Comparison of ENCODE assay signal across 23 cellular contexts in the genomic region with DNA sequence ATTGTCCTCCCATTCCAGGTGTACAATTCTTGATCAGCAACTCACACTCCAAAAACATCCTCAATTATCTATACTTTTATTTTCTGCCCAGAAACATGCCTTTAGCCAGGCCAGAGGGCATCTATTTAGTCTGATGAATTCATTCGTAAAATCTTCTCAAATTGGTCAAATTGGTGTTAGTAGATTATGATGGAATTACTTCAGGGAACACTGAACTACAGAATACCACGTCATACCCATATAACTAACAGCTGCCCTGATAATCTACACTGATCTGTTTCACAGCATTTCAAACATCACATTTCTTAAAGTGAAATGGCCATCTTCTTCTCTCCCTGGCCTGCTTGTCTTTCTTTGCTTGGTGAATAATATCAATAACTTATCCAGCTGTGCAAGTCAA.
DNase-seq lines count a peak whose midpoint lies in the region; ATAC-seq and TF ChIP-seq lines count a peak whose summit lies in the region.
"Had no signal": no experiment of that assay in that cellular context is flagged by ENCODE, and none has a peak within 500 bp of the region (broad histone marks: within the 10 kb centered on the region; RNA-seq: fewer than 3 reads in every experiment).

No MANE protein-coding gene starts in this region.

- H3K4me3 Mint-ChIP-seq in neural progenitor cell (no peak overlapping the region), chondrocyte (ENCODE audit: unreplicated experiment) (no peak overlapping the region)
- H3K4me3 Mint-ChIP-seq in CD4-positive, alpha-beta T cell, result no peak overlapping the region
- H3K4me3 Mint-ChIP-seq: B cell; CD4-positive, alpha-beta memory T cell; CD8-positive, alpha-beta memory T cell had no signal

- H3K27ac Mint-ChIP-seq in neural progenitor cell (no peak overlapping the region), chondrocyte (ENCODE audit: unreplicated experiment) (no peak overlapping the region)
- H3K27ac Mint-ChIP-seq in CD4-positive, alpha-beta T cell, result no peak overlapping the region
- H3K27ac Mint-ChIP-seq: B cell; CD4-positive, alpha-beta memory T cell; CD8-positive, alpha-beta memory T cell had no signal

- H3K79me1 ChIP-seq in trophoblast cell (ENCODE audit: low read length), result no peaks in the 10 kb centered on the region

- CTCF ChIA-PET in CD4-positive, alpha-beta T cell (lab: Charles Lee), result no interaction called here

- H3K4me1 Mint-ChIP-seq in neural progenitor cell, result peaks cover 20% of the 10 kb centered on the region
- H3K4me1 Mint-ChIP-seq in chondrocyte (ENCODE audit: low read depth), result no peaks in the 10 kb centered on the region
- no peaks in the 10 kb centered on the region for H3K4me1 Mint-ChIP-seq in CD4-positive, alpha-beta T cell (ENCODE audit: low read depth)
- H3K4me1 Mint-ChIP-seq: B cell; CD4-positive, alpha-beta memory T cell; CD8-positive, alpha-beta memory T cell had no signal

- H3K27me3 ChIP-seq in SJCRH30, result no peaks in the 10 kb centered on the region
- no peaks in the 10 kb centered on the region for H3K27me3 ChIP-seq in neural progenitor cell
- no peaks in the 10 kb centered on the region for H3K27me3 ChIP-seq in trophoblast cell (ENCODE audit: insufficient read depth, low read length)
- H3K27me3 ChIP-seq in CD4-positive, alpha-beta T cell (ENCODE audit: control insufficient read depth, insufficient read depth, low read length), result no peaks in the 10 kb centered on the region
- no peaks in the 10 kb centered on the region for H3K27me3 ChIP-seq in osteoblast (ENCODE audit: insufficient read depth, low read length)
- H3K27me3 ChIP-seq: BLaER1 treated with 17β-estradiol and CSF1 and Interleukin-3, amounts not matched to agents 10 nM and 100 nM had no signal

- H3K14ac ChIP-seq in trophoblast cell (ENCODE audit: low read length), result no peak overlapping the region

- H2AFZ ChIP-seq in neural progenitor cell (replicated peaks), result peak overlapping the region; percentile 2
- no peak overlapping the region for H2AFZ ChIP-seq in trophoblast cell (ENCODE audit: insufficient read depth, low read length, poor library complexity)
- H2AFZ ChIP-seq in osteoblast (ENCODE audit: low read length), result no peak overlapping the region

- H2BK5ac ChIP-seq in trophoblast cell (ENCODE audit: low read depth, low read length, poor library complexity), result no peak overlapping the region

- no peak overlapping the region for H2AK5ac ChIP-seq in trophoblast cell (ENCODE audit: low read length)

- peak overlapping the region; percentile 58 for H3K27ac ChIP-seq in 22Rv1
- H3K27ac ChIP-seq in SJCRH30, result peak overlapping the region; percentile 58; the same call in 1 of the 2 replicates
- no peak overlapping the region for H3K27ac ChIP-seq in neural progenitor cell
- H3K27ac ChIP-seq in trophoblast cell (ENCODE audit: low read depth, low read length), result no peak overlapping the region
- no peak overlapping the region for H3K27ac ChIP-seq in CD4-positive, alpha-beta T cell (ENCODE audit: low read depth, low read length)
- no peak overlapping the region for H3K27ac ChIP-seq in osteoblast (ENCODE audit: low read depth, low read length)
- H3K27ac ChIP-seq: A549; BLaER1 treated with 17β-estradiol and CSF1 and Interleukin-3, amounts not matched to agents 10 nM and 100 nM; C4-2B had no signal

- ATAC-seq in CD4-positive, alpha-beta T cell (ENCODE audit: poor library complexity), result no peak
- ATAC-seq: A549, GM12878 had no signal

- no peak overlapping the region for H2BK12ac ChIP-seq in trophoblast cell (ENCODE audit: low read length)

- H4K12ac ChIP-seq in trophoblast cell (ENCODE audit: low read depth, low read length), result no peak overlapping the region

- no peaks in the 10 kb centered on the region for H3K79me2 ChIP-seq in neural progenitor cell (ENCODE audit: low read depth)
- H3K79me2 ChIP-seq in trophoblast cell (ENCODE audit: control insufficient read depth, insufficient read depth, low read length, poor library complexity), result no peaks in the 10 kb centered on the region
- no peaks in the 10 kb centered on the region for H3K79me2 ChIP-seq in osteoblast (ENCODE audit: insufficient read depth, low read length)

- no peak overlapping the region for H4K91ac ChIP-seq in trophoblast cell (ENCODE audit: low read depth, low read length)

- no peak for TF ChIP-seq CTCF in 22Rv1 (IDR thresholded peaks at IDR 0.05)
- TF ChIP-seq CTCF in neural progenitor cell (IDR thresholded peaks at IDR 0.05), result no peak
- no peak for TF ChIP-seq CTCF in chondrocyte (IDR thresholded peaks at IDR 0.05)
- TF ChIP-seq CTCF in CD4-positive, alpha-beta T cell (IDR thresholded peaks at IDR 0.05), result no peak
- no peak for TF ChIP-seq CTCF in osteoblast (IDR thresholded peaks at IDR 0.05; ENCODE audit: extremely low read depth, low read depth, low read length)

- no CpG with 5 or more reads among the region's 2 CpGs for WGBS in trophoblast cell (ENCODE audit: extremely low coverage, insufficient coverage, insufficient read length)

- peaks cover 1% of the 10 kb centered on the region for H3K36me3 Mint-ChIP-seq in neural progenitor cell
- no peaks in the 10 kb centered on the region for H3K36me3 Mint-ChIP-seq in chondrocyte (ENCODE audit: low read depth)
- no peaks in the 10 kb centered on the region for H3K36me3 Mint-ChIP-seq in CD4-positive, alpha-beta T cell (ENCODE audit: low read depth)
- H3K36me3 Mint-ChIP-seq: CD4-positive, alpha-beta memory T cell; CD8-positive, alpha-beta memory T cell had no signal

- H3K4me2 ChIP-seq in neural progenitor cell (no peak overlapping the region), trophoblast cell (ENCODE audit: low read length) (no peak overlapping the region), osteoblast (ENCODE audit: insufficient read depth, low read length) (no peak overlapping the region)
- H3K4me2 ChIP-seq: A549; BLaER1 treated with 17β-estradiol and CSF1 and Interleukin-3, amounts not matched to agents 10 nM and 100 nM had no signal

- no peak overlapping the region for H2BK120ac ChIP-seq in trophoblast cell (ENCODE audit: insufficient read depth, low read length, poor library complexity)

- no peaks in the 10 kb centered on the region for H3K9me3 Mint-ChIP-seq in neural progenitor cell
- no peaks in the 10 kb centered on the region for H3K9me3 Mint-ChIP-seq in chondrocyte (ENCODE audit: low read depth)
- H3K9me3 Mint-ChIP-seq in CD4-positive, alpha-beta T cell, result no peaks in the 10 kb centered on the region

- H3K27me3 Mint-ChIP-seq in neural progenitor cell (ENCODE audit: insufficient read depth, low read depth), result peaks cover 2% of the 10 kb centered on the region
- no peaks in the 10 kb centered on the region for H3K27me3 Mint-ChIP-seq in chondrocyte (ENCODE audit: low read depth)
- no peaks in the 10 kb centered on the region for H3K27me3 Mint-ChIP-seq in CD4-positive, alpha-beta T cell
- H3K27me3 Mint-ChIP-seq: B cell; CD4-positive, alpha-beta memory T cell; CD8-positive, alpha-beta memory T cell had no signal

- no peak overlapping the region for H3K18ac ChIP-seq in trophoblast cell (ENCODE audit: low read length)

- POLR2A ChIA-PET in CD4-positive, alpha-beta T cell (lab: Charles Lee), result no interaction called here

- no peaks in the 10 kb centered on the region for H3F3A ChIP-seq in neural progenitor cell (ENCODE audit: low read depth)

- H3K9me3 ChIP-seq in SJCRH30 (replicated peaks), result no peaks in the 10 kb centered on the region
- no peaks in the 10 kb centered on the region for H3K9me3 ChIP-seq in neural progenitor cell (ENCODE audit: low read depth)
- no peaks in the 10 kb centered on the region for H3K9me3 ChIP-seq in trophoblast cell (ENCODE audit: insufficient read depth, low read depth, low read length)
- no peaks in the 10 kb centered on the region for H3K9me3 ChIP-seq in CD4-positive, alpha-beta T cell (ENCODE audit: control insufficient read depth, low read length)
- no peaks in the 10 kb centered on the region for H3K9me3 ChIP-seq in osteoblast (ENCODE audit: low read depth, low read length)
- H3K9me3 ChIP-seq: A549; BLaER1 treated with 17β-estradiol and CSF1 and Interleukin-3, amounts not matched to agents 10 nM and 100 nM had no signal

- no peak overlapping the region for H3K9ac ChIP-seq in neural progenitor cell
- H3K9ac ChIP-seq in trophoblast cell (ENCODE audit: low read length), result no peak overlapping the region
- H3K9ac ChIP-seq: BLaER1 treated with 17β-estradiol and CSF1 and Interleukin-3, amounts not matched to agents 10 nM and 100 nM had no signal

- peaks cover 21% of the 10 kb centered on the region for H3K4me1 ChIP-seq in SJCRH30
- H3K4me1 ChIP-seq in neural progenitor cell, result peaks cover 24% of the 10 kb centered on the region
- H3K4me1 ChIP-seq in trophoblast cell (ENCODE audit: control insufficient read depth in 1 of 2, insufficient read depth in 2 of 2, low read length in 2 of 2), result no peaks in the 10 kb centered on the region
- H3K4me1 ChIP-seq in osteoblast (ENCODE audit: insufficient read depth, low read length), result no peaks in the 10 kb centered on the region
- H3K4me1 ChIP-seq: A549; BLaER1 treated with 17β-estradiol and CSF1 and Interleukin-3, amounts not matched to agents 10 nM and 100 nM had no signal

- no peak overlapping the region for H3K23ac ChIP-seq in trophoblast cell (ENCODE audit: low read length)

- H3K4me3 ChIP-seq in SJCRH30 (no peak overlapping the region), neural progenitor cell (no peak overlapping the region), trophoblast cell (ENCODE audit: low read depth, low read length) (no peak overlapping the region), osteoblast (ENCODE audit: insufficient read depth, low read length) (no peak overlapping the region)
- H3K4me3 ChIP-seq: A549; BLaER1 treated with 17β-estradiol and CSF1 and Interleukin-3, amounts not matched to agents 10 nM and 100 nM; GM12878 had no signal

- H3K4ac ChIP-seq in trophoblast cell (ENCODE audit: low read depth, low read length), result no peak overlapping the region

- no peaks in the 10 kb centered on the region for H4K20me1 ChIP-seq in neural progenitor cell (ENCODE audit: low read depth)
- H4K20me1 ChIP-seq in osteoblast (ENCODE audit: insufficient read depth, low read length), result no peaks in the 10 kb centered on the region
- H4K20me1 ChIP-seq: BLaER1 treated with 17β-estradiol and CSF1 and Interleukin-3, amounts not matched to agents 10 nM and 100 nM had no signal

- intact Hi-C loops in CD4-positive, alpha-beta T cell (cut with DNase I, micrococcal nuclease), result no loop called here

- DNase-seq in SJCRH30, result no peak
- DNase-seq in neural progenitor cell (ENCODE audit: low spot score), result no peak
- DNase-seq in trophoblast cell, result peak; percentile 25 to 61
- no peak for DNase-seq in chondrocyte (ENCODE audit: low spot score)
- no peak for DNase-seq in CD4-positive, alpha-beta T cell
- DNase-seq in osteoblast (ENCODE audit: insufficient read length, low spot score, missing footprints), result no peak
- DNase-seq: AML-193; CD4-positive, alpha-beta memory T cell; CD8-positive, alpha-beta memory T cell; COR-L47; DMS 273 treated with DMSO at 0.1 percent for 48 hours; DMS153; DMS53; DMS79; DND-41; EL; GDM1 had no signal

- no peaks in the 10 kb centered on the region for H3K36me3 ChIP-seq in SJCRH30
- H3K36me3 ChIP-seq in neural progenitor cell, result no peaks in the 10 kb centered on the region
- H3K36me3 ChIP-seq in trophoblast cell (ENCODE audit: control insufficient read depth in 1 of 2, insufficient read depth in 2 of 2, low read length in 2 of 2), result no peaks in the 10 kb centered on the region
- no peaks in the 10 kb centered on the region for H3K36me3 ChIP-seq in osteoblast (ENCODE audit: insufficient read depth, low read length)
- H3K36me3 ChIP-seq: BLaER1 treated with 17β-estradiol and CSF1 and Interleukin-3, amounts not matched to agents 10 nM and 100 nM had no signal

- H4K8ac ChIP-seq in trophoblast cell (ENCODE audit: low read depth, low read length), result no peak overlapping the region

Comparison
In these comparisons a context has a peak if more than half of its experiments do, and no peak if none do; other contexts are left out.
1. H3K27ac ChIP-seq: peak in 22Rv1 (single experiment) and SJCRH30 (single experiment); none in neural progenitor cell (single experiment), trophoblast cell (single experiment), CD4-positive, alpha-beta T cell (single experiment) and osteoblast (single experiment).
2. DNase-seq: peak in trophoblast cell (2 of 2); none in SJCRH30 (0 of 2), neural progenitor cell (single experiment), chondrocyte (single experiment), CD4-positive, alpha-beta T cell (0 of 10) and osteoblast (single experiment).